Comparison of ENCODE assay signal across 18 cellular contexts in genomic region chr4:185468999-185469398, GRCh38. TPM values are rescaled to one million over a fixed set of nuclear protein-coding genes. Genes with fewer than 3 reads are reported as not detected.
DNase-seq lines count a peak whose midpoint lies in the region; ATAC-seq and TF ChIP-seq lines count a peak whose summit lies in the region.
"Had no signal": no experiment of that assay in that cellular context is flagged by ENCODE, and none has a peak within 500 bp of the region (broad histone marks: within the 10 kb centered on the region; RNA-seq: fewer than 3 reads in every experiment).

No MANE protein-coding gene starts in this region.

- no peak overlapping the region for H3K4me3 Mint-ChIP-seq in activated CD4-positive, alpha-beta T cell treated with anti-CD3 and anti-CD28 coated beads, Interleukin-2, amount 10 ng/mL, durations not matched to agents 24 days and 14 days
- no peak overlapping the region for H3K4me3 Mint-ChIP-seq in activated CD4-positive, alpha-beta T cell treated with anti-CD3 and anti-CD28 coated beads for 36 hours
- H3K4me3 Mint-ChIP-seq in neural crest cell (peak overlapping the region; percentile 14), GM23338 (no peak overlapping the region), endodermal cell (no peak overlapping the region)
- H3K4me3 Mint-ChIP-seq: CD8-positive, alpha-beta T cell had no signal

- peaks cover 64% of the 10 kb centered on the region for H3K27me3 Mint-ChIP-seq in activated CD4-positive, alpha-beta T cell treated with anti-CD3 and anti-CD28 coated beads, Interleukin-2, amount 10 ng/mL, durations not matched to agents 24 days and 14 days
- peaks cover 7% of the 10 kb centered on the region for H3K27me3 Mint-ChIP-seq in activated CD4-positive, alpha-beta T cell treated with anti-CD3 and anti-CD28 coated beads for 36 hours
- H3K27me3 Mint-ChIP-seq in neural crest cell (ENCODE audit: low read depth) (peaks cover 53% of the 10 kb centered on the region), GM23338 (ENCODE audit: insufficient read depth, low read depth, poor library complexity) (peaks cover 10% of the 10 kb centered on the region), endodermal cell (ENCODE audit: insufficient read depth) (peaks cover 74% of the 10 kb centered on the region)

- peak; percentile 54 for DNase-seq in activated CD4-positive, alpha-beta T cell treated with anti-CD3 and anti-CD28 coated beads, Interleukin-2, amount 10 ng/mL, durations not matched to agents 24 days and 14 days
- no peak for DNase-seq in activated CD4-positive, alpha-beta T cell treated with anti-CD3 and anti-CD28 coated beads for 36 hours
- DNase-seq in OCI-LY7 (ENCODE audit: low spot score) (no peak), neural crest cell (ENCODE audit: low read depth, low spot score) (no peak), glomerular visceral epithelial cell (ENCODE audit: extremely low spot score) (no peak), GM23338 (ENCODE audit: low spot score) (no peak), endodermal cell (no peak)
- DNase-seq: AML-193; Calu3; CD8-positive, alpha-beta T cell; DMS79 treated with DMSO at 0.1 percent for 48 hours had no signal

- H3K36me3 ChIP-seq in OCI-LY7 (ENCODE audit: insufficient read depth, low read length), result no peaks in the 10 kb centered on the region
- H3K36me3 ChIP-seq in GM23338 (ENCODE audit: insufficient read depth), result no peaks in the 10 kb centered on the region
- H3K36me3 ChIP-seq in endodermal cell (ENCODE audit: control insufficient read depth, insufficient read depth, low read length), result no peaks in the 10 kb centered on the region
- H3K36me3 ChIP-seq: HAP-1 had no signal

- peaks cover 43% of the 10 kb centered on the region for H3K4me1 ChIP-seq in OCI-LY7 (ENCODE audit: insufficient read depth, low read length, poor library complexity, severe bottlenecking)
- peaks cover 14% of the 10 kb centered on the region for H3K4me1 ChIP-seq in GM23338 (ENCODE audit: insufficient read depth)
- no peaks in the 10 kb centered on the region for H3K4me1 ChIP-seq in endodermal cell (ENCODE audit: control insufficient read depth, insufficient read depth, low read length)
- H3K4me1 ChIP-seq: HAP-1 had no signal

- H3K36me3 Mint-ChIP-seq in activated CD4-positive, alpha-beta T cell treated with anti-CD3 and anti-CD28 coated beads, Interleukin-2, amount 10 ng/mL, durations not matched to agents 24 days and 14 days (ENCODE audit: low read depth), result no peaks in the 10 kb centered on the region
- H3K36me3 Mint-ChIP-seq in activated CD4-positive, alpha-beta T cell treated with anti-CD3 and anti-CD28 coated beads for 36 hours (ENCODE audit: low read depth), result no peaks in the 10 kb centered on the region
- no peaks in the 10 kb centered on the region for H3K36me3 Mint-ChIP-seq in neural crest cell (ENCODE audit: low read depth)
- peaks cover 3% of the 10 kb centered on the region; the same call in 2 of the 3 replicates for H3K36me3 Mint-ChIP-seq in GM23338 (ENCODE audit: low read depth)
- no peaks in the 10 kb centered on the region for H3K36me3 Mint-ChIP-seq in endodermal cell (ENCODE audit: low read depth)
- H3K36me3 Mint-ChIP-seq: CD8-positive, alpha-beta T cell had no signal

- H3K9me2 ChIP-seq in OCI-LY7 (ENCODE audit: insufficient read depth, low read length) (no peaks in the 10 kb centered on the region), GM23338 (ENCODE audit: insufficient read depth) (no peaks in the 10 kb centered on the region)

- H3F3A ChIP-seq in GM23338 (replicated peaks; ENCODE audit: low read depth), result no peaks in the 10 kb centered on the region

- POLR2A ChIA-PET in activated CD4-positive, alpha-beta T cell treated with anti-CD3 and anti-CD28 coated beads for 36 hours (lab: Charles Lee), result no interaction called here
- POLR2A ChIA-PET in OCI-LY7 (lab: Charles Lee), result interaction anchor here (0.9 to 1.3 kb wide), 2 partner anchors 70 to 269 kb away, joined by 3 read pairs; no protein-coding TSS in a partner anchor

- H3K4me2 ChIP-seq in OCI-LY7 (ENCODE audit: low read length) (peak overlapping the region; percentile 93; the same call in 1 of the 2 replicates), GM23338 (no peak overlapping the region)
- H3K4me2 ChIP-seq: A549 had no signal

- no TSS peak for BruUV-seq in OCI-LY7 (replicated peaks; lab: Mats Ljungman, UMichigan)

- H3K9ac ChIP-seq in endodermal cell (ENCODE audit: extremely low read depth, low read length, poor library complexity, severe bottlenecking), result no peak overlapping the region

- CTCF ChIA-PET in activated CD4-positive, alpha-beta T cell treated with anti-CD3 and anti-CD28 coated beads for 36 hours (lab: Charles Lee), result no interaction called here
- CTCF ChIA-PET in OCI-LY7 (lab: Charles Lee; ENCODE audit: unreplicated experiment), result no interaction called here

- H3K4me3 ChIP-seq in OCI-LY7 (ENCODE audit: low read depth, low read length, poor library complexity, severe bottlenecking) (no peak overlapping the region), GM23338 (no peak overlapping the region), endodermal cell (ENCODE audit: low read length) (no peak overlapping the region)
- H3K4me3 ChIP-seq: A549, GM12878, HAP-1 had no signal

- no peaks in the 10 kb centered on the region for H3K9me3 Mint-ChIP-seq in activated CD4-positive, alpha-beta T cell treated with anti-CD3 and anti-CD28 coated beads, Interleukin-2, amount 10 ng/mL, durations not matched to agents 24 days and 14 days
- no peaks in the 10 kb centered on the region for H3K9me3 Mint-ChIP-seq in activated CD4-positive, alpha-beta T cell treated with anti-CD3 and anti-CD28 coated beads for 36 hours (ENCODE audit: low read depth)
- peaks cover 3% of the 10 kb centered on the region for H3K9me3 Mint-ChIP-seq in neural crest cell
- H3K9me3 Mint-ChIP-seq in GM23338, result peaks cover 7% of the 10 kb centered on the region; the same call in 2 of the 3 replicates
- no peaks in the 10 kb centered on the region for H3K9me3 Mint-ChIP-seq in endodermal cell
- H3K9me3 Mint-ChIP-seq: CD8-positive, alpha-beta T cell had no signal

- H2AFZ ChIP-seq in OCI-LY7 (ENCODE audit: low read length) (no peak overlapping the region), GM23338 (no peak overlapping the region)

- H3K27me3 ChIP-seq in GM23338 (ENCODE audit: insufficient read depth), result peaks cover 23% of the 10 kb centered on the region
- peaks cover 59% of the 10 kb centered on the region for H3K27me3 ChIP-seq in endodermal cell (ENCODE audit: control insufficient read depth, insufficient read depth, low read length, poor library complexity, severe bottlenecking)

- WGBS in endodermal cell (ENCODE audit: insufficient coverage in 1 of 2, insufficient read length in 1 of 2), 2 experiments, result 75 to 88% methylated on average over 2 of the region's 2 CpGs

- H3K27ac Mint-ChIP-seq in activated CD4-positive, alpha-beta T cell treated with anti-CD3 and anti-CD28 coated beads, Interleukin-2, amount 10 ng/mL, durations not matched to agents 24 days and 14 days, result no peak overlapping the region
- H3K27ac Mint-ChIP-seq in activated CD4-positive, alpha-beta T cell treated with anti-CD3 and anti-CD28 coated beads for 36 hours, result no peak overlapping the region
- no peak overlapping the region for H3K27ac Mint-ChIP-seq in neural crest cell (ENCODE audit: unreplicated experiment)
- H3K27ac Mint-ChIP-seq in GM23338, result no peak overlapping the region
- H3K27ac Mint-ChIP-seq in endodermal cell, result no peak overlapping the region

- intact Hi-C loops in activated CD4-positive, alpha-beta T cell treated with anti-CD3 and anti-CD28 coated beads, Interleukin-2, amount 10 ng/mL, durations not matched to agents 24 days and 14 days (cut with micrococcal nuclease), result no loop called here
- intact Hi-C loops in activated CD4-positive, alpha-beta T cell treated with anti-CD3 and anti-CD28 coated beads for 36 hours (cut with DNase I, micrococcal nuclease), result no loop called here
- intact Hi-C loops in OCI-LY7 (cut with micrococcal nuclease; ENCODE audit: unreplicated experiment), result no loop called here

- no peaks in the 10 kb centered on the region for H3K79me2 ChIP-seq in OCI-LY7 (ENCODE audit: insufficient read depth, low read depth, low read length)
- no peaks in the 10 kb centered on the region for H3K79me2 ChIP-seq in GM23338 (replicated peaks; ENCODE audit: insufficient read depth)

- TF ChIP-seq CTCF in OCI-LY7 (conservative IDR thresholded peaks at IDR 0.05; ENCODE audit: low read length) (no peak), neural crest cell (conservative IDR thresholded peaks at IDR 0.05) (no peak), GM23338 (conservative IDR thresholded peaks at IDR 0.05; ENCODE audit: low read depth in 2 of 2) (no peak), endodermal cell (conservative IDR thresholded peaks at IDR 0.05) (no peak)

- H3K9me3 ChIP-seq in OCI-LY7 (ENCODE audit: low read length) (no peaks in the 10 kb centered on the region), endodermal cell (ENCODE audit: control insufficient read depth, low read length) (no peaks in the 10 kb centered on the region)
- H3K9me3 ChIP-seq: A549, HAP-1 had no signal

- no peak for ATAC-seq in activated CD4-positive, alpha-beta T cell treated with anti-CD3 and anti-CD28 coated beads for 36 hours
- no peak for ATAC-seq in GM23338
- ATAC-seq: A549; CD8-positive, alpha-beta T cell; GM12878 had no signal

- H3K4me1 Mint-ChIP-seq in activated CD4-positive, alpha-beta T cell treated with anti-CD3 and anti-CD28 coated beads, Interleukin-2, amount 10 ng/mL, durations not matched to agents 24 days and 14 days, result peaks cover 8% of the 10 kb centered on the region
- H3K4me1 Mint-ChIP-seq in activated CD4-positive, alpha-beta T cell treated with anti-CD3 and anti-CD28 coated beads for 36 hours, result peaks cover 4% of the 10 kb centered on the region
- H3K4me1 Mint-ChIP-seq in neural crest cell, result peaks cover 20% of the 10 kb centered on the region
- H3K4me1 Mint-ChIP-seq in GM23338, result peaks cover 28% of the 10 kb centered on the region
- peaks cover 15% of the 10 kb centered on the region for H3K4me1 Mint-ChIP-seq in endodermal cell

- H3K27ac ChIP-seq in OCI-LY7 (ENCODE audit: low read depth, low read length, poor library complexity, severe bottlenecking) (no peak overlapping the region), GM23338 (ENCODE audit: low read depth) (no peak overlapping the region), endodermal cell (ENCODE audit: low read depth, low read length) (no peak overlapping the region)
- H3K27ac ChIP-seq: 22Rv1, A549, C4-2B had no signal

- H4K20me1 ChIP-seq in OCI-LY7 (ENCODE audit: insufficient read depth, low read length), result no peaks in the 10 kb centered on the region
- no peaks in the 10 kb centered on the region for H4K20me1 ChIP-seq in GM23338 (replicated peaks; ENCODE audit: insufficient read depth)

RNA-seq across cellular contexts. Expression of gene CCDC110, which starts 2.5 kb away (rescaled TPM):
- total RNA-seq in activated CD4-positive, alpha-beta T cell treated with anti-CD3 and anti-CD28 coated beads, Interleukin-2, amount 10 ng/mL, durations not matched to agents 24 days and 14 days, result not detected in 2 replicates
- under 1 TPM; 0.34 to 0.40 TPM for total RNA-seq in activated CD4-positive, alpha-beta T cell treated with anti-CD3 and anti-CD28 coated beads for 36 hours
- total RNA-seq in OCI-LY7 (2014; rRNA removed; shearing (Covaris generic)), result 1.2 and 1.7 TPM in 2 replicates
- total RNA-seq in OCI-LY7 (2022) (12.0 and 14.0 TPM in 2 replicates), neural crest cell (0.14 and 0.16 TPM in 2 replicates), endodermal cell (under 1 TPM; 0.26 to 0.80 TPM)
- 0.97 and 5.4 TPM in 2 replicates for total RNA-seq in GM23338 (2014; rRNA removed; shearing (Covaris generic))
- polyA plus RNA-seq in GM23338 (2016; fragmentation: Nextera tagmentation; extraction: Ambion mirVana), result 3.9 and 6.7 TPM in 2 replicates
- 0.82 TPM for polyA plus RNA-seq in endodermal cell (2013, experiment 1 of 2)
- 1.3 TPM for polyA plus RNA-seq in endodermal cell (2013, experiment 2 of 2)
- total RNA-seq: Calu3, HepG2 had no signal
- polyA plus RNA-seq: BJ, HepG2 had no signal

RNA-seq across cellular contexts. Expression of gene UFSP2, which starts 43.2 kb away (rescaled TPM):
- 24.8 and 25.7 TPM in 2 replicates for total RNA-seq in activated CD4-positive, alpha-beta T cell treated with anti-CD3 and anti-CD28 coated beads, Interleukin-2, amount 10 ng/mL, durations not matched to agents 24 days and 14 days
- total RNA-seq in activated CD4-positive, alpha-beta T cell treated with anti-CD3 and anti-CD28 coated beads for 36 hours, result 10 to 100 TPM; 27.3 to 40.3 TPM
- total RNA-seq in OCI-LY7 (2014; rRNA removed; shearing (Covaris generic)), result 14.0 and 17.3 TPM in 2 replicates
- total RNA-seq in OCI-LY7 (2022) (30.9 and 37.6 TPM in 2 replicates), neural crest cell (26.5 and 28.6 TPM in 2 replicates), endodermal cell (10 to 100 TPM; 23.3 to 24.7 TPM)
- 29.0 and 30.7 TPM in 2 replicates for total RNA-seq in GM23338 (2014; rRNA removed; shearing (Covaris generic))
- polyA plus RNA-seq in GM23338 (2016; fragmentation: Nextera tagmentation; extraction: Ambion mirVana), result 53.0 and 55.9 TPM in 2 replicates
- polyA plus RNA-seq in endodermal cell (2013, experiment 1 of 2), result 41.7 TPM
- 35.4 TPM for polyA plus RNA-seq in endodermal cell (2013, experiment 2 of 2)
